Comparison of ENCODE assay signal across 8 cellular contexts in the genomic region with DNA sequence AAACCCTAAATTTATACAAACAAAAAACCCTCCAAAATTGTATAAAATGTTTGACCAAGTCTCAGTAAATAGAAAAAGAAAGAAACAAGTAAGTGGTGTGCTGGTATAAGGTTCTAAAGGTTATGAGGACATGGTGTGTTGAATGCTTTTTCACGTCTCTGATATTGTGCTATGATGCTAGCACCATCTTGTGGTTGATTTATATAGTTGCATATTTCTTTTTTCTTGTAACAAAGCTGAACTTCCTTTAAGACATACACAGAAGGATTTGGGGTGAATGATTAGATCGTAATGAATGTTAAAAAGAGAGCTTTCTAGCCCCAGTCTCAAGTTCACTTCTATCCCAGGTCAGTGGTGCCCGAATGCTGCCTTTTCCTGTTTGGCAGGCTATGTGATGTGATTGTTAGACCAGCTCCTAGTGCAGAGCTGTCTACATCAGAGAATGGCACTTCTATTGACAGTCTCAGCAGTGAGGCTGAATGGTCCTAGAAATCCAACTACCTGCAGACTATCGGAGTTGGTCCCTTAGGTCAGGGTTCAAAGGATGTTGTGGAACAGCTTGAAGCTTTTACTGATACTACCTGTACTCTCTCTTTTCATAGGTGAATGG. TPM values are rescaled to one million over a fixed set of nuclear protein-coding genes. Genes with fewer than 3 reads are reported as not detected.
DNase-seq lines count a peak whose midpoint lies in the region; ATAC-seq and TF ChIP-seq lines count a peak whose summit lies in the region.

No MANE protein-coding gene starts in this region.

- no peaks in the 10 kb centered on the region for H3K9me3 Mint-ChIP-seq in natural killer cell
- H3K9me3 Mint-ChIP-seq in activated CD4-positive, alpha-beta memory T cell treated with anti-CD3 and anti-CD28 coated beads, Interleukin-2, amount 10 ng/mL, durations not matched to agents 7 days and 5 days = no peaks in the 10 kb centered on the region

- no peak overlapping the region for H3K4me3 ChIP-seq in SJCRH30

- CTCF ChIA-PET in activated CD4-positive, alpha-beta memory T cell treated with anti-CD3 and anti-CD28 coated beads, Interleukin-2, amount 10 ng/mL, durations not matched to agents 7 days and 5 days (lab: Charles Lee) = interaction anchor here (0.5 to 3.1 kb wide), 34 partner anchors 9 to 1177 kb away, joined by 3 to 21 read pairs (median 4); a partner anchor contains a TSS

- H3K4me1 Mint-ChIP-seq in natural killer cell = peaks cover 0 to 12% of the 10 kb centered on the region in 2 donors
- peaks cover 3% of the 10 kb centered on the region for H3K4me1 Mint-ChIP-seq in activated CD4-positive, alpha-beta memory T cell treated with anti-CD3 and anti-CD28 coated beads, Interleukin-2, amount 10 ng/mL, durations not matched to agents 7 days and 5 days

- H3K27ac ChIP-seq in SJCRH30 = no peak overlapping the region

- intact Hi-C loops in natural killer cell (cut with micrococcal nuclease) = no loop called here

- no peaks in the 10 kb centered on the region for H3K27me3 Mint-ChIP-seq in natural killer cell (ENCODE audit: low read depth in 2 of 2)
- H3K27me3 Mint-ChIP-seq in activated CD4-positive, alpha-beta memory T cell treated with anti-CD3 and anti-CD28 coated beads, Interleukin-2, amount 10 ng/mL, durations not matched to agents 7 days and 5 days = no peaks in the 10 kb centered on the region

- no peaks in the 10 kb centered on the region for H3K27me3 ChIP-seq in SJCRH30

- TF ChIP-seq CTCF in natural killer cell (IDR thresholded peaks at IDR 0.05) = peak; percentile 72

- TF ChIP-seq POLR2A in erythroblast (IDR thresholded peaks at IDR 0.05; ENCODE audit: low read length) = no peak

- H3K4me1 ChIP-seq in SJCRH30 = no peaks in the 10 kb centered on the region

- H3K36me3 Mint-ChIP-seq in natural killer cell = no peaks in the 10 kb centered on the region
- H3K36me3 Mint-ChIP-seq in activated CD4-positive, alpha-beta memory T cell treated with anti-CD3 and anti-CD28 coated beads, Interleukin-2, amount 10 ng/mL, durations not matched to agents 7 days and 5 days (ENCODE audit: low read depth) = peaks cover 3% of the 10 kb centered on the region

- H3K4me3 Mint-ChIP-seq in natural killer cell = no peak overlapping the region
- no peak overlapping the region for H3K4me3 Mint-ChIP-seq in activated CD4-positive, alpha-beta memory T cell treated with anti-CD3 and anti-CD28 coated beads, Interleukin-2, amount 10 ng/mL, durations not matched to agents 7 days and 5 days

- no peaks in the 10 kb centered on the region; the same call in 1 of the 2 replicates for H3K36me3 ChIP-seq in SJCRH30

- H3K9me3 ChIP-seq in SJCRH30 (replicated peaks) = no peaks in the 10 kb centered on the region

- H3K27ac Mint-ChIP-seq in natural killer cell = peak overlapping the region in 1 of 2 donors; percentile 7
- no peak overlapping the region for H3K27ac Mint-ChIP-seq in activated CD4-positive, alpha-beta memory T cell treated with anti-CD3 and anti-CD28 coated beads, Interleukin-2, amount 10 ng/mL, durations not matched to agents 7 days and 5 days

- ATAC-seq in GM19468 (IDR thresholded peaks at IDR 0.05; ENCODE audit: extremely low read depth, unreplicated experiment) = peak; percentile 44
- ATAC-seq in natural killer cell = peak; percentile 71 to 83 (median 82)

- POLR2A ChIA-PET in activated CD4-positive, alpha-beta memory T cell treated with anti-CD3 and anti-CD28 coated beads, Interleukin-2, amount 10 ng/mL, durations not matched to agents 7 days and 5 days (lab: Charles Lee) = interaction anchor here (1.1 kb wide), 1 partner anchor 25 kb away, joined by 4 read pairs; a partner anchor contains a TSS

- DNase-seq in Daoy (ENCODE audit: low read depth) = peak; percentile 13
- DNase-seq in HuH-7 (ENCODE audit: low spot score) = peak; percentile 40
- DNase-seq in SJCRH30 = peak; percentile 6 to 69
- peak; percentile 68 to 73 for DNase-seq in erythroblast (lab: John Stamatoyannopoulos, UW)
- DNase-seq in natural killer cell = no peak
- no peak for DNase-seq in activated CD4-positive, alpha-beta memory T cell treated with anti-CD3 and anti-CD28 coated beads, Interleukin-2, amount 10 ng/mL, durations not matched to agents 7 days and 5 days
- no peak for DNase-seq in activated CD8-positive, alpha-beta memory T cell treated with anti-CD3 and anti-CD28 coated beads, Interleukin-2, amount 50 U/mL, for 4 hours

RNA-seq across cellular contexts. Expression of a gene that starts 25.0 kb away (rescaled TPM):
- total RNA-seq in Daoy (2014; rRNA removed; shearing (Covaris generic)) = 15.7 and 42.4 TPM in 2 replicates
- total RNA-seq in SJCRH30 (2014; rRNA removed; shearing (Covaris generic)) = 24.5 and 29.0 TPM in 2 replicates
- total RNA-seq in natural killer cell = 10 to 100 TPM; 62.6 to 77.6 (median 68.2) TPM
- 10 to 100 TPM; 32.9 to 37.3 TPM for total RNA-seq in activated CD4-positive, alpha-beta memory T cell treated with anti-CD3 and anti-CD28 coated beads, Interleukin-2, amount 10 ng/mL, durations not matched to agents 7 days and 5 days

RNA-seq across cellular contexts. Expression of a gene that starts 25.3 kb away (rescaled TPM):
- total RNA-seq in Daoy (2014; rRNA removed; shearing (Covaris generic)) = 24.8 and 26.3 TPM in 2 replicates
- total RNA-seq in SJCRH30 (2014; rRNA removed; shearing (Covaris generic)) = 42.8 and 43.5 TPM in 2 replicates
- 10 to 100 TPM; 29.1 to 36.1 (median 30.2) TPM for total RNA-seq in natural killer cell
- total RNA-seq in activated CD4-positive, alpha-beta memory T cell treated with anti-CD3 and anti-CD28 coated beads, Interleukin-2, amount 10 ng/mL, durations not matched to agents 7 days and 5 days = 10 to 100 TPM; 46.3 to 47.0 TPM

Comparison
In these comparisons a context has a peak if more than half of its experiments do, and no peak if none do; other contexts are left out.
1. DNase-seq: peak in Daoy (single experiment), HuH-7 (single experiment), SJCRH30 (2 of 2) and erythroblast (2 of 2); none in natural killer cell (single experiment), activated CD4-positive, alpha-beta memory T cell treated with anti-CD3 and anti-CD28 coated beads, Interleukin-2, amount 10 ng/mL, durations not matched to agents 7 days and 5 days (single experiment) and activated CD8-positive, alpha-beta memory T cell treated with anti-CD3 and anti-CD28 coated beads, Interleukin-2, amount 50 U/mL, for 4 hours (single experiment).